39 cellular contexts compared by ENCODE assay signal in genomic region chr22:50131894-50132293, GRCh38. TPM values are rescaled to one million over a fixed set of nuclear protein-coding genes. Genes with fewer than 3 reads are reported as not detected.
"Had no signal": no experiment of that assay in that cellular context is flagged by ENCODE, and none has a peak within 500 bp of the region (broad histone marks: within the 10 kb centered on the region; RNA-seq: fewer than 3 reads in every experiment).

No MANE protein-coding gene starts in this region.

- H3K27me3 ChIP-seq: breast epithelium, cardiac muscle cell had no signal

- H3K4me3 ChIP-seq: adrenal gland, breast epithelium, cardiac muscle cell, esophagus squamous epithelium, gastroesophageal sphincter had no signal

- H3K36me3 ChIP-seq: adrenal gland, breast epithelium, cardiac muscle cell, esophagus squamous epithelium, gastroesophageal sphincter had no signal

- ATAC-seq: activated CD4-positive, alpha-beta T cell treated with anti-CD3 and anti-CD28 coated beads for 36 hours; activated CD8-positive, alpha-beta memory T cell treated with anti-CD3 and anti-CD28 coated beads, Interleukin-2, amount 10 ng/mL, durations not matched to agents 7 days and 5 days; activated CD8-positive, alpha-beta T cell treated with anti-CD3 and anti-CD28 coated beads, Interleukin-2, amount 10 ng/mL, durations not matched to agents 7 days and 5 days; activated naive CD8-positive, alpha-beta T cell treated with anti-CD3 and anti-CD28 coated beads, Interleukin-2, amount 50 U/mL, for 24 hours; gastroesophageal sphincter; T-helper 17 cell had no signal

- H3K4me1 Mint-ChIP-seq: activated CD4-positive, alpha-beta T cell treated with anti-CD3 and anti-CD28 coated beads for 36 hours; activated CD4-positive, alpha-beta T cell treated with anti-CD3 and anti-CD28 coated beads, Interleukin-2, amount 10 ng/mL, durations not matched to agents 24 days and 14 days; activated CD8-positive, alpha-beta memory T cell treated with anti-CD3 and anti-CD28 coated beads, Interleukin-2, amount 10 ng/mL, durations not matched to agents 7 days and 5 days; activated naive CD4-positive, alpha-beta T cell treated with anti-CD3 and anti-CD28 coated beads, Interleukin-2, amount 50 U/mL, for 24 hours; activated naive CD8-positive, alpha-beta T cell treated with anti-CD3 and anti-CD28 coated beads, Interleukin-2, amount 50 U/mL, for 24 hours; central memory CD8-positive, alpha-beta T cell had no signal

- FAIRE-seq: colon, endothelial cell of umbilical vein had no signal

- H3K27ac ChIP-seq: adrenal gland, breast epithelium, cardiac muscle cell, epithelial cell of prostate, esophagus squamous epithelium, gastroesophageal sphincter had no signal

- H3K36me3 Mint-ChIP-seq: activated CD4-positive, alpha-beta memory T cell treated with anti-CD3 and anti-CD28 coated beads for 36 hours; activated CD8-positive, alpha-beta memory T cell treated with anti-CD3 and anti-CD28 coated beads, Interleukin-2, amount 10 ng/mL, durations not matched to agents 7 days and 5 days; activated naive CD4-positive, alpha-beta T cell treated with anti-CD3 and anti-CD28 coated beads, Interleukin-2, amount 50 U/mL, for 24 hours; activated naive CD8-positive, alpha-beta T cell treated with anti-CD3 and anti-CD28 coated beads for 36 hours; brain had no signal

- H3K9me3 ChIP-seq: adrenal gland, breast epithelium, esophagus squamous epithelium, gastroesophageal sphincter had no signal

- H3K4me3 Mint-ChIP-seq: activated CD4-positive, alpha-beta memory T cell treated with anti-CD3 and anti-CD28 coated beads for 36 hours; activated CD4-positive, alpha-beta T cell treated with anti-CD3 and anti-CD28 coated beads for 36 hours; activated CD4-positive, alpha-beta T cell treated with anti-CD3 and anti-CD28 coated beads, Interleukin-2, amount 10 ng/mL, durations not matched to agents 24 days and 14 days; activated CD8-positive, alpha-beta memory T cell treated with anti-CD3 and anti-CD28 coated beads, Interleukin-2, amount 10 ng/mL, durations not matched to agents 7 days and 5 days; activated CD8-positive, alpha-beta T cell treated with anti-CD3 and anti-CD28 coated beads, Interleukin-2, amount 10 ng/mL, durations not matched to agents 7 days and 5 days; activated naive CD4-positive, alpha-beta T cell treated with anti-CD3 and anti-CD28 coated beads for 36 hours; activated naive CD4-positive, alpha-beta T cell treated with anti-CD3 and anti-CD28 coated beads, Interleukin-2, amount 50 U/mL, for 24 hours; activated naive CD8-positive, alpha-beta T cell treated with anti-CD3 and anti-CD28 coated beads for 36 hours; activated naive CD8-positive, alpha-beta T cell treated with anti-CD3 and anti-CD28 coated beads, Interleukin-2, amount 50 U/mL, for 24 hours; activated T-helper 1 cell treated with anti-CD3 and anti-CD28 coated beads, Interleukin-12 subunit alpha, Interleukin-12 subunit beta, Interleukin-2, Interleukin-4 antibody, amounts not matched to agents 30 ng/mL and 10 ng/mL and 1 ng/mL, durations not matched to agents 14 hours and 24 hours and 36 hours; brain; central memory CD8-positive, alpha-beta T cell; T-helper 17 cell; T-helper 2 cell treated with Interferon-gamma antibody and Interleukin-4, amounts not matched to agents 5 μg/mL and 100 μg/mL, for 36 hours had no signal

- DNase-seq: activated CD4-positive, alpha-beta memory T cell treated with anti-CD3 and anti-CD28 coated beads for 36 hours; activated CD4-positive, alpha-beta T cell treated with anti-CD3 and anti-CD28 coated beads for 36 hours; activated CD4-positive, alpha-beta T cell treated with anti-CD3 and anti-CD28 coated beads, Interleukin-2, amount 10 ng/mL, durations not matched to agents 24 days and 14 days; activated CD4-positive, CD25-positive, alpha-beta regulatory T cell; activated CD4-positive, CD25-positive, alpha-beta regulatory T cell treated with anti-CD3 and anti-CD28 coated beads, Interleukin-2, amount 50 U/mL, for 72 hours; activated CD8-positive, alpha-beta memory T cell treated with anti-CD3 and anti-CD28 coated beads, Interleukin-2, amount 10 ng/mL, durations not matched to agents 7 days and 5 days; activated CD8-positive, alpha-beta memory T cell treated with anti-CD3 and anti-CD28 coated beads, Interleukin-2, amount 50 U/mL, for 4 hours; activated CD8-positive, alpha-beta T cell treated with anti-CD3 and anti-CD28 coated beads, Interleukin-2, amount 10 ng/mL, durations not matched to agents 7 days and 5 days; activated effector memory CD4-positive, alpha-beta T cell treated with anti-CD3 and anti-CD28 coated beads, Interleukin-2, amount 50 U/mL, for 16 hours; activated naive CD4-positive, alpha-beta T cell treated with anti-CD3 and anti-CD28 coated beads for 36 hours; activated naive CD8-positive, alpha-beta T cell treated with anti-CD3 and anti-CD28 coated beads for 36 hours; activated naive CD8-positive, alpha-beta T cell treated with anti-CD3 and anti-CD28 coated beads, Interleukin-2, amount 50 U/mL, for 24 hours; activated T-cell treated with anti-CD3 and anti-CD28 coated beads, Interleukin-2, amount 50 U/mL, for 1 hour; activated T-cell treated with anti-CD3 and anti-CD28 coated beads, Interleukin-2, amount 50 U/mL, for 48 hours; adrenal gland; amygdala; effector CD8-positive, alpha-beta T cell; esophagus squamous epithelium; foreskin melanocyte; SW 1271; T-helper 1 cell; T-helper 17 cell; T1000 had no signal

- H3K27ac Mint-ChIP-seq: activated CD4-positive, alpha-beta memory T cell treated with anti-CD3 and anti-CD28 coated beads for 36 hours; activated CD4-positive, alpha-beta T cell treated with anti-CD3 and anti-CD28 coated beads for 36 hours; activated CD4-positive, alpha-beta T cell treated with anti-CD3 and anti-CD28 coated beads, Interleukin-2, amount 10 ng/mL, durations not matched to agents 24 days and 14 days; activated CD8-positive, alpha-beta memory T cell treated with anti-CD3 and anti-CD28 coated beads, Interleukin-2, amount 10 ng/mL, durations not matched to agents 7 days and 5 days; activated CD8-positive, alpha-beta T cell treated with anti-CD3 and anti-CD28 coated beads, Interleukin-2, amount 10 ng/mL, durations not matched to agents 7 days and 5 days; activated naive CD4-positive, alpha-beta T cell treated with anti-CD3 and anti-CD28 coated beads for 36 hours; activated naive CD4-positive, alpha-beta T cell treated with anti-CD3 and anti-CD28 coated beads, Interleukin-2, amount 50 U/mL, for 24 hours; activated naive CD8-positive, alpha-beta T cell treated with anti-CD3 and anti-CD28 coated beads for 36 hours; activated naive CD8-positive, alpha-beta T cell treated with anti-CD3 and anti-CD28 coated beads, Interleukin-2, amount 50 U/mL, for 24 hours; activated T-helper 1 cell treated with anti-CD3 and anti-CD28 coated beads, Interleukin-12 subunit alpha, Interleukin-12 subunit beta, Interleukin-2, Interleukin-4 antibody, amounts not matched to agents 30 ng/mL and 10 ng/mL and 1 ng/mL, durations not matched to agents 14 hours and 24 hours and 36 hours; activated T-helper 2 cell treated with anti-CD3 and anti-CD28 coated beads, Interferon-gamma antibody, Interleukin-2, Interleukin-4, amounts not matched to agents 10 μg/mL and 5 μg/mL and 100 μg/mL, durations not matched to agents 14 hours and 24 hours and 36 hours; brain; T-helper 17 cell; T-helper 2 cell treated with Interferon-gamma antibody and Interleukin-4, amounts not matched to agents 5 μg/mL and 100 μg/mL, for 36 hours had no signal

- H3K4me1 ChIP-seq: adrenal gland, breast epithelium, gastroesophageal sphincter had no signal

- H3K9me3 Mint-ChIP-seq: activated CD4-positive, alpha-beta memory T cell treated with anti-CD3 and anti-CD28 coated beads for 36 hours; activated CD4-positive, alpha-beta T cell treated with anti-CD3 and anti-CD28 coated beads, Interleukin-2, amount 10 ng/mL, durations not matched to agents 24 days and 14 days; activated naive CD4-positive, alpha-beta T cell treated with anti-CD3 and anti-CD28 coated beads for 36 hours; activated naive CD4-positive, alpha-beta T cell treated with anti-CD3 and anti-CD28 coated beads, Interleukin-2, amount 50 U/mL, for 24 hours; activated naive CD8-positive, alpha-beta T cell treated with anti-CD3 and anti-CD28 coated beads for 36 hours; activated naive CD8-positive, alpha-beta T cell treated with anti-CD3 and anti-CD28 coated beads, Interleukin-2, amount 50 U/mL, for 24 hours; activated T-helper 1 cell treated with anti-CD3 and anti-CD28 coated beads, Interleukin-12 subunit alpha, Interleukin-12 subunit beta, Interleukin-2, Interleukin-4 antibody, amounts not matched to agents 30 ng/mL and 10 ng/mL and 1 ng/mL, durations not matched to agents 14 hours and 24 hours and 36 hours; activated T-helper 2 cell treated with anti-CD3 and anti-CD28 coated beads, Interferon-gamma antibody, Interleukin-2, Interleukin-4, amounts not matched to agents 10 μg/mL and 5 μg/mL and 100 μg/mL, durations not matched to agents 14 hours and 24 hours and 36 hours; central memory CD8-positive, alpha-beta T cell; T-helper 2 cell treated with Interferon-gamma antibody and Interleukin-4, amounts not matched to agents 5 μg/mL and 100 μg/mL, for 36 hours had no signal

RNA-seq across cellular contexts. Expression of gene MOV10L1, which starts 42.1 kb away (rescaled TPM):
- total RNA-seq: activated CD4-positive, alpha-beta memory T cell treated with anti-CD3 and anti-CD28 coated beads for 36 hours; activated CD4-positive, alpha-beta T cell treated with anti-CD3 and anti-CD28 coated beads, Interleukin-2, amount 10 ng/mL, durations not matched to agents 24 days and 14 days; activated CD8-positive, alpha-beta memory T cell treated with anti-CD3 and anti-CD28 coated beads for 36 hours; activated CD8-positive, alpha-beta T cell treated with anti-CD3 and anti-CD28 coated beads, Interleukin-2, amount 10 ng/mL, durations not matched to agents 7 days and 5 days; activated naive CD4-positive, alpha-beta T cell treated with anti-CD3 and anti-CD28 coated beads for 36 hours; activated T-helper 1 cell treated with anti-CD3 and anti-CD28 coated beads, Interleukin-12 subunit alpha, Interleukin-12 subunit beta, Interleukin-2, Interleukin-4 antibody, amounts not matched to agents 30 ng/mL and 10 ng/mL and 1 ng/mL, durations not matched to agents 14 hours and 24 hours and 36 hours; cardiac muscle cell; T-helper 17 cell had no signal

RNA-seq across cellular contexts. Expression of gene MLC1, which starts 46.7 kb away (rescaled TPM):
- total RNA-seq: activated CD4-positive, alpha-beta memory T cell treated with anti-CD3 and anti-CD28 coated beads for 36 hours; activated CD4-positive, alpha-beta T cell treated with anti-CD3 and anti-CD28 coated beads for 36 hours; activated CD4-positive, alpha-beta T cell treated with anti-CD3 and anti-CD28 coated beads, Interleukin-2, amount 10 ng/mL, durations not matched to agents 24 days and 14 days; activated T-helper 1 cell treated with anti-CD3 and anti-CD28 coated beads, Interleukin-12 subunit alpha, Interleukin-12 subunit beta, Interleukin-2, Interleukin-4 antibody, amounts not matched to agents 30 ng/mL and 10 ng/mL and 1 ng/mL, durations not matched to agents 14 hours and 24 hours and 36 hours; activated T-helper 2 cell treated with anti-CD3 and anti-CD28 coated beads, Interferon-gamma antibody, Interleukin-2, Interleukin-4, amounts not matched to agents 10 μg/mL and 5 μg/mL and 100 μg/mL, durations not matched to agents 14 hours and 24 hours and 36 hours; adrenal gland; dermis microvascular lymphatic vessel endothelial cell; endothelial cell of umbilical vein; glomerular endothelial cell had no signal
- polyA plus RNA-seq: endothelial cell of umbilical vein, fibroblast of lung had no signal
